9 cellular contexts compared by ENCODE assay signal in genomic region chr10:11177926-11178453, GRCh38.
A peak's percentile ranks its signal among the peaks of the same experiment; 100 is the strongest.
DNase-seq lines count a peak whose midpoint lies in the region; ATAC-seq and TF ChIP-seq lines count a peak whose summit lies in the region.
"Had no signal": no experiment of that assay in that cellular context is flagged by ENCODE, and none has a peak within 500 bp of the region (broad histone marks: within the 10 kb centered on the region; RNA-seq: fewer than 3 reads in every experiment).

No MANE protein-coding gene starts in this region.

- H3K4me1 ChIP-seq in SK-N-SH (ENCODE audit: control insufficient read depth in 1 of 2, insufficient read depth in 2 of 2, low read depth in 1 of 2, low read length in 1 of 2) (peaks cover 0 to 2% of the 10 kb centered on the region in 2 experiments; a peak in 1 of 4 replicates), OCI-LY3 (ENCODE audit: low read length) (peaks cover 39% of the 10 kb centered on the region), endodermal cell (ENCODE audit: control insufficient read depth, insufficient read depth, low read length) (peaks cover 19% of the 10 kb centered on the region), foreskin keratinocyte (peaks cover 6% of the 10 kb centered on the region)

- peaks cover 23% of the 10 kb centered on the region for H3K4me1 Mint-ChIP-seq in endodermal cell

- no peak overlapping the region for H3K4me3 Mint-ChIP-seq in endodermal cell

- H3K9me3 Mint-ChIP-seq in endodermal cell: no peaks in the 10 kb centered on the region

- H3K4me3 ChIP-seq in SK-N-SH (ENCODE audit: low read depth in 2 of 2, low read length in 1 of 2) (no peak overlapping the region), OCI-LY3 (ENCODE audit: low read length) (no peak overlapping the region), endodermal cell (ENCODE audit: low read length) (no peak overlapping the region)

- H3K27ac ChIP-seq in SK-N-SH (ENCODE audit: low read depth in 2 of 2, low read length in 1 of 2) (no peak overlapping the region), OCI-LY3 (ENCODE audit: low read length) (no peak overlapping the region), endodermal cell (ENCODE audit: low read depth, low read length) (no peak overlapping the region), foreskin keratinocyte (no peak overlapping the region)

- peak; percentile 7; the same call in 1 of the 2 replicates for TF ChIP-seq RAD21 in SK-N-SH (IDR thresholded peaks at IDR 0.05; ENCODE audit: low read length)

- no peak for TF ChIP-seq CTCF in SK-N-SH (IDR thresholded peaks at IDR 0.05)
- 0 out of 2 replicates have a peak, but pooled peaks have one; percentile 25 for TF ChIP-seq CTCF in OCI-LY3 (IDR thresholded peaks at IDR 0.05; ENCODE audit: low read depth, low read length)
- no peak for TF ChIP-seq CTCF in endodermal cell (conservative IDR thresholded peaks at IDR 0.05)
- TF ChIP-seq CTCF in foreskin keratinocyte (conservative IDR thresholded peaks at IDR 0.05): no peak

- ATAC-seq in SK-N-SH treated with all-trans-retinoic acid at 6 μM for 48 hours (no peak), foreskin keratinocyte (no peak)

- H3K27me3 ChIP-seq in SK-N-SH (ENCODE audit: insufficient read depth): no peaks in the 10 kb centered on the region
- peaks cover 10% of the 10 kb centered on the region; the same call in 1 of the 2 replicates for H3K27me3 ChIP-seq in OCI-LY3 (ENCODE audit: low read depth, low read length)
- H3K27me3 ChIP-seq in endodermal cell (ENCODE audit: control insufficient read depth, insufficient read depth, low read length, poor library complexity, severe bottlenecking): no peaks in the 10 kb centered on the region
- H3K27me3 ChIP-seq in foreskin keratinocyte: no peaks in the 10 kb centered on the region

- DNase-seq in SK-N-SH (no peak), endodermal cell (no peak), foreskin keratinocyte (no peak), OCI-M2 (lab: John Stamatoyannopoulos, UW; ENCODE audit: unreplicated experiment) (no peak), NOMO-1 treated with DMSO at 0.1 percent for 48 hours (lab: John Stamatoyannopoulos, UW; ENCODE audit: unreplicated experiment) (no peak)
- peak; percentile 16 for DNase-seq in stimulated activated naive CD4-positive, alpha-beta T cell treated with Interleukin-2 at 50 U/mL for 16 hours (lab: John Stamatoyannopoulos, UW)
- DNase-seq: NCI-H510A treated with DMSO at 0.1 percent for 48 hours had no signal

- H3K36me3 ChIP-seq in SK-N-SH (replicated peaks in 1 of 2; ENCODE audit: control insufficient read depth in 1 of 2, insufficient read depth in 2 of 2, low read length in 1 of 2): no peaks in the 10 kb centered on the region
- H3K36me3 ChIP-seq in OCI-LY3 (replicated peaks; ENCODE audit: low read depth, low read length): no peaks in the 10 kb centered on the region
- H3K36me3 ChIP-seq in endodermal cell (ENCODE audit: control insufficient read depth, insufficient read depth, low read length): peaks cover 50% of the 10 kb centered on the region

- H3K79me2 ChIP-seq in SK-N-SH (ENCODE audit: insufficient read depth) (no peaks in the 10 kb centered on the region), OCI-LY3 (ENCODE audit: low read length) (no peaks in the 10 kb centered on the region)

- no peaks in the 10 kb centered on the region for H3K27me3 Mint-ChIP-seq in endodermal cell (ENCODE audit: insufficient read depth)

- no peaks in the 10 kb centered on the region for H3K9me3 ChIP-seq in SK-N-SH
- no peaks in the 10 kb centered on the region for H3K9me3 ChIP-seq in OCI-LY3 (ENCODE audit: insufficient read depth, low read length)
- no peaks in the 10 kb centered on the region for H3K9me3 ChIP-seq in endodermal cell (ENCODE audit: control insufficient read depth, low read length)

- no peak overlapping the region for H2AFZ ChIP-seq in SK-N-SH (ENCODE audit: low read depth)
- no peak overlapping the region for H2AFZ ChIP-seq in OCI-LY3 (ENCODE audit: low read depth, low read length)

- WGBS in SK-N-SH (ENCODE audit: low lambda C conversion rate): 33% methylated on average over 10 of the region's 18 CpGs
- WGBS in endodermal cell (ENCODE audit: insufficient coverage in 1 of 2, insufficient read length in 1 of 2), 2 experiments: 94% methylated on average over 18 of the region's 18 CpGs

- no peak for TF ChIP-seq EP300 in SK-N-SH (IDR thresholded peaks at IDR 0.05; ENCODE audit: borderline replicate concordance in 1 of 2, low read depth in 1 of 2, low read length in 1 of 2)

- POLR2A ChIA-PET in SK-N-SH (lab: Yijun Ruan, JAX): no interaction called here

- H4K20me1 ChIP-seq in SK-N-SH (ENCODE audit: insufficient read depth) (no peaks in the 10 kb centered on the region), OCI-LY3 (ENCODE audit: insufficient read depth, low read length) (no peaks in the 10 kb centered on the region)

- CTCF ChIA-PET in SK-N-SH (lab: Yijun Ruan, JAX): no interaction called here

- H3K9me2 ChIP-seq in SK-N-SH: no peaks in the 10 kb centered on the region

- peak overlapping the region; percentile 66 for H3K27ac Mint-ChIP-seq in endodermal cell

- H3K9ac ChIP-seq in SK-N-SH (no peak overlapping the region), OCI-LY3 (ENCODE audit: low read length) (no peak overlapping the region), endodermal cell (ENCODE audit: extremely low read depth, low read length, poor library complexity, severe bottlenecking) (no peak overlapping the region)

- H3F3A ChIP-seq in SK-N-SH (replicated peaks; ENCODE audit: insufficient read depth): no peaks in the 10 kb centered on the region

- H3K36me3 Mint-ChIP-seq in endodermal cell (ENCODE audit: low read depth): peaks cover 38% of the 10 kb centered on the region

- H3K4me2 ChIP-seq in SK-N-SH: no peak overlapping the region
- peak overlapping the region; percentile 14; the same call in 1 of the 2 replicates for H3K4me2 ChIP-seq in OCI-LY3 (ENCODE audit: low read length)

TF ChIP-seq in SK-N-SH, 30 proteins besides CTCF, POLR2A, EP300 and RAD21:
- TF ChIP-seq USF1 (IDR thresholded peaks at IDR 0.05; ENCODE audit: borderline replicate concordance, low read depth): no peak
- TF ChIP-seq MEF2A (IDR thresholded peaks at IDR 0.05; ENCODE audit: borderline replicate concordance, low read depth): no peak
- no peak for TF ChIP-seq TAF1 (IDR thresholded peaks at IDR 0.05; ENCODE audit: borderline replicate concordance, low read depth, low read length)
- TF ChIP-seq TEAD4 (IDR thresholded peaks at IDR 0.05; ENCODE audit: borderline replicate concordance, insufficient read depth): no peak
- no peak for TF ChIP-seq FOXM1 (IDR thresholded peaks at IDR 0.05; ENCODE audit: low read depth)
- TF ChIP-seq NRF1 (IDR thresholded peaks at IDR 0.05; ENCODE audit: low read depth, low read length): no peak
- TF ChIP-seq NFIC (IDR thresholded peaks at IDR 0.05; ENCODE audit: borderline replicate concordance): no peak

TF ChIP-seq in SK-N-SH treated with all-trans-retinoic acid at 6 μM for 48 hours, 23 proteins besides CTCF, POLR2A, EP300 and RAD21 (continues in another document):
- TF ChIP-seq PPARA (CRISPR knock-in tag; IDR thresholded peaks at IDR 0.05; ENCODE audit: borderline replicate concordance): no peak
- TF ChIP-seq SNAI2 (CRISPR knock-in tag; IDR thresholded peaks at IDR 0.05): no peak
- TF ChIP-seq POU6F1 (CRISPR knock-in tag; IDR thresholded peaks at IDR 0.05; ENCODE audit: borderline replicate concordance, low read depth): no peak
- no peak for TF ChIP-seq ZFP30 (CRISPR knock-in tag; IDR thresholded peaks at IDR 0.05)
- no peak for TF ChIP-seq ZNF70 (CRISPR knock-in tag; IDR thresholded peaks at IDR 0.05)
- TF ChIP-seq GLIS3 (CRISPR knock-in tag; IDR thresholded peaks at IDR 0.05): no peak
- TF ChIP-seq CSRNP3 (CRISPR knock-in tag; IDR thresholded peaks at IDR 0.05): no peak
- TF ChIP-seq TCF4 (CRISPR knock-in tag; IDR thresholded peaks at IDR 0.05; ENCODE audit: borderline replicate concordance): no peak
- no peak for TF ChIP-seq ZFP3 (CRISPR knock-in tag; IDR thresholded peaks at IDR 0.05)
- no peak for TF ChIP-seq ZC3H10 (CRISPR knock-in tag; IDR thresholded peaks at IDR 0.05)
- TF ChIP-seq ZNF8 (CRISPR knock-in tag; IDR thresholded peaks at IDR 0.05): no peak
- TF ChIP-seq RARB (CRISPR knock-in tag; IDR thresholded peaks at IDR 0.05): no peak
